ENCODE assay signal across 1 cellular context in the genomic region with DNA sequence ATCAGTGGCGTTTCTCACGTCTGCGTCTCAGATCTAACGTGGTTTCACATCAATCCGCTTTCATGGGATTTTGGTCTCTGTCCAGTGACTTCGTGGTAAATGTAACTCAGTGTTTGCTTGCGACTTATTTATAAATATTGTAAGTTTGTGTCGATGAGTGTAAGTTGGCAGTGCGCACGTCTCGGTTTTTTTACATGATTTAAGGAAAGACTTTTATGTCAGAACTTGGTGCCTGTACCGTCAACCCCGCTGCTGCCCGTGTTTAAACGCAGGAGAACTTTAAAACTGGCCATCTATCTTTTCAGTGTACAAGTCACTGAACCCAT.
TF ChIP-seq lines count a peak whose summit lies in the region.

No MANE protein-coding gene starts in this region.

TF ChIP-seq in GM23338, 12 proteins besides CTCF, POLR2A, EP300 and RAD21 (continued from another document):
- TF ChIP-seq, protein P1, sequence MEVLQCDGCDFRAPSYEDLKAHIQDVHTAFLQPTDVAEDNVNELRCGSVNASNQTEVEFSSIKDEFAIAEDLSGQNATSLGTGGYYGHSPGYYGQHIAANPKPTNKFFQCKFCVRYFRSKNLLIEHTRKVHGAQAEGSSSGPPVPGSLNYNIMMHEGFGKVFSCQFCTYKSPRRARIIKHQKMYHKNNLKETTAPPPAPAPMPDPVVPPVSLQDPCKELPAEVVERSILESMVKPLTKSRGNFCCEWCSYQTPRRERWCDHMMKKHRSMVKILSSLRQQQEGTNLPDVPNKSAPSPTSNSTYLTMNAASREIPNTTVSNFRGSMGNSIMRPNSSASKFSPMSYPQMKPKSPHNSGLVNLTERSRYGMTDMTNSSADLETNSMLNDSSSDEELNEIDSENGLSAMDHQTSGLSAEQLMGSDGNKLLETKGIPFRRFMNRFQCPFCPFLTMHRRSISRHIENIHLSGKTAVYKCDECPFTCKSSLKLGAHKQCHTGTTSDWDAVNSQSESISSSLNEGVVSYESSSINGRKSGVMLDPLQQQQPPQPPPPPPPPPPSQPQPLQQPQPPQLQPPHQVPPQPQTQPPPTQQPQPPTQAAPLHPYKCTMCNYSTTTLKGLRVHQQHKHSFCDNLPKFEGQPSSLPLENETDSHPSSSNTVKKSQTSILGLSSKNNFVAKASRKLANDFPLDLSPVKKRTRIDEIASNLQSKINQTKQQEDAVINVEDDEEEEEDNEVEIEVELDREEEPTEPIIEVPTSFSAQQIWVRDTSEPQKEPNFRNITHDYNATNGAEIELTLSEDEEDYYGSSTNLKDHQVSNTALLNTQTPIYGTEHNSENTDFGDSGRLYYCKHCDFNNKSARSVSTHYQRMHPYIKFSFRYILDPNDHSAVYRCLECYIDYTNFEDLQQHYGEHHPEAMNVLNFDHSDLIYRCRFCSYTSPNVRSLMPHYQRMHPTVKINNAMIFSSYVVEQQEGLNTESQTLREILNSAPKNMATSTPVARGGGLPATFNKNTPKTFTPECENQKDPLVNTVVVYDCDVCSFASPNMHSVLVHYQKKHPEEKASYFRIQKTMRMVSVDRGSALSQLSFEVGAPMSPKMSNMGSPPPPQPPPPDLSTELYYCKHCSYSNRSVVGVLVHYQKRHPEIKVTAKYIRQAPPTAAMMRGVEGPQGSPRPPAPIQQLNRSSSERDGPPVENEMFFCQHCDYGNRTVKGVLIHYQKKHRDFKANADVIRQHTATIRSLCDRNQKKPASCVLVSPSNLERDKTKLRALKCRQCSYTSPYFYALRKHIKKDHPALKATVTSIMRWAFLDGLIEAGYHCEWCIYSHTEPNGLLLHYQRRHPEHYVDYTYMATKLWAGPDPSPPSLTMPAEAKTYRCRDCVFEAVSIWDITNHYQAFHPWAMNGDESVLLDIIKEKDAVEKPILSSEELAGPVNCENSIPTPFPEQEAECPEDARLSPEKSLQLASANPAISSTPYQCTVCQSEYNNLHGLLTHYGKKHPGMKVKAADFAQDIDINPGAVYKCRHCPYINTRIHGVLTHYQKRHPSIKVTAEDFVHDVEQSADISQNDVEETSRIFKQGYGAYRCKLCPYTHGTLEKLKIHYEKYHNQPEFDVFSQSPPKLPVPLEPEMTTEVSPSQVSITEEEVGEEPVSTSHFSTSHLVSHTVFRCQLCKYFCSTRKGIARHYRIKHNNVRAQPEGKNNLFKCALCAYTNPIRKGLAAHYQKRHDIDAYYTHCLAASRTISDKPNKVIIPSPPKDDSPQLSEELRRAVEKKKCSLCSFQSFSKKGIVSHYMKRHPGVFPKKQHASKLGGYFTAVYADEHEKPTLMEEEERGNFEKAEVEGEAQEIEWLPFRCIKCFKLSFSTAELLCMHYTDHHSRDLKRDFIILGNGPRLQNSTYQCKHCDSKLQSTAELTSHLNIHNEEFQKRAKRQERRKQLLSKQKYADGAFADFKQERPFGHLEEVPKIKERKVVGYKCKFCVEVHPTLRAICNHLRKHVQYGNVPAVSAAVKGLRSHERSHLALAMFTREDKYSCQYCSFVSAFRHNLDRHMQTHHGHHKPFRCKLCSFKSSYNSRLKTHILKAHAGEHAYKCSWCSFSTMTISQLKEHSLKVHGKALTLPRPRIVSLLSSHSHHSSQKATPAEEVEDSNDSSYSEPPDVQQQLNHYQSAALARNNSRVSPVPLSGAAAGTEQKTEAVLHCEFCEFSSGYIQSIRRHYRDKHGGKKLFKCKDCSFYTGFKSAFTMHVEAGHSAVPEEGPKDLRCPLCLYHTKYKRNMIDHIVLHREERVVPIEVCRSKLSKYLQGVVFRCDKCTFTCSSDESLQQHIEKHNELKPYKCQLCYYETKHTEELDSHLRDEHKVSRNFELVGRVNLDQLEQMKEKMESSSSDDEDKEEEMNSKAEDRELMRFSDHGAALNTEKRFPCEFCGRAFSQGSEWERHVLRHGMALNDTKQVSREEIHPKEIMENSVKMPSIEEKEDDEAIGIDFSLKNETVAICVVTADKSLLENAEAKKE (CRISPR knock-in tag; IDR thresholded peaks at IDR 0.05): no peak
- TF ChIP-seq NANOG (IDR thresholded peaks at IDR 0.05; ENCODE audit: borderline replicate concordance) (no peak), STAT1 (IDR thresholded peaks at IDR 0.05; ENCODE audit: unreplicated experiment) (no peak), ZNF331 (CRISPR knock-in tag; IDR thresholded peaks at IDR 0.05; ENCODE audit: low read depth) (no peak), EZH2phosphoT487 (IDR thresholded peaks at IDR 0.05; ENCODE audit: unreplicated experiment) (no peak), EZH2 (IDR thresholded peaks at IDR 0.05; ENCODE audit: low read depth, unreplicated experiment) (no peak), ZNF114 (CRISPR knock-in tag; IDR thresholded peaks at IDR 0.05) (no peak), JUNB (IDR thresholded peaks at IDR 0.05; ENCODE audit: unreplicated experiment) (no peak), CREB1 (CRISPR knock-in tag; IDR thresholded peaks at IDR 0.05; ENCODE audit: low read depth) (no peak)
- TF ChIP-seq, protein P2, sequence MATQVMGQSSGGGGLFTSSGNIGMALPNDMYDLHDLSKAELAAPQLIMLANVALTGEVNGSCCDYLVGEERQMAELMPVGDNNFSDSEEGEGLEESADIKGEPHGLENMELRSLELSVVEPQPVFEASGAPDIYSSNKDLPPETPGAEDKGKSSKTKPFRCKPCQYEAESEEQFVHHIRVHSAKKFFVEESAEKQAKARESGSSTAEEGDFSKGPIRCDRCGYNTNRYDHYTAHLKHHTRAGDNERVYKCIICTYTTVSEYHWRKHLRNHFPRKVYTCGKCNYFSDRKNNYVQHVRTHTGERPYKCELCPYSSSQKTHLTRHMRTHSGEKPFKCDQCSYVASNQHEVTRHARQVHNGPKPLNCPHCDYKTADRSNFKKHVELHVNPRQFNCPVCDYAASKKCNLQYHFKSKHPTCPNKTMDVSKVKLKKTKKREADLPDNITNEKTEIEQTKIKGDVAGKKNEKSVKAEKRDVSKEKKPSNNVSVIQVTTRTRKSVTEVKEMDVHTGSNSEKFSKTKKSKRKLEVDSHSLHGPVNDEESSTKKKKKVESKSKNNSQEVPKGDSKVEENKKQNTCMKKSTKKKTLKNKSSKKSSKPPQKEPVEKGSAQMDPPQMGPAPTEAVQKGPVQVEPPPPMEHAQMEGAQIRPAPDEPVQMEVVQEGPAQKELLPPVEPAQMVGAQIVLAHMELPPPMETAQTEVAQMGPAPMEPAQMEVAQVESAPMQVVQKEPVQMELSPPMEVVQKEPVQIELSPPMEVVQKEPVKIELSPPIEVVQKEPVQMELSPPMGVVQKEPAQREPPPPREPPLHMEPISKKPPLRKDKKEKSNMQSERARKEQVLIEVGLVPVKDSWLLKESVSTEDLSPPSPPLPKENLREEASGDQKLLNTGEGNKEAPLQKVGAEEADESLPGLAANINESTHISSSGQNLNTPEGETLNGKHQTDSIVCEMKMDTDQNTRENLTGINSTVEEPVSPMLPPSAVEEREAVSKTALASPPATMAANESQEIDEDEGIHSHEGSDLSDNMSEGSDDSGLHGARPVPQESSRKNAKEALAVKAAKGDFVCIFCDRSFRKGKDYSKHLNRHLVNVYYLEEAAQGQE (IDR thresholded peaks at IDR 0.05; ENCODE audit: unreplicated experiment): no peak
